1 cellular context compared by ENCODE assay signal in the genomic region with DNA sequence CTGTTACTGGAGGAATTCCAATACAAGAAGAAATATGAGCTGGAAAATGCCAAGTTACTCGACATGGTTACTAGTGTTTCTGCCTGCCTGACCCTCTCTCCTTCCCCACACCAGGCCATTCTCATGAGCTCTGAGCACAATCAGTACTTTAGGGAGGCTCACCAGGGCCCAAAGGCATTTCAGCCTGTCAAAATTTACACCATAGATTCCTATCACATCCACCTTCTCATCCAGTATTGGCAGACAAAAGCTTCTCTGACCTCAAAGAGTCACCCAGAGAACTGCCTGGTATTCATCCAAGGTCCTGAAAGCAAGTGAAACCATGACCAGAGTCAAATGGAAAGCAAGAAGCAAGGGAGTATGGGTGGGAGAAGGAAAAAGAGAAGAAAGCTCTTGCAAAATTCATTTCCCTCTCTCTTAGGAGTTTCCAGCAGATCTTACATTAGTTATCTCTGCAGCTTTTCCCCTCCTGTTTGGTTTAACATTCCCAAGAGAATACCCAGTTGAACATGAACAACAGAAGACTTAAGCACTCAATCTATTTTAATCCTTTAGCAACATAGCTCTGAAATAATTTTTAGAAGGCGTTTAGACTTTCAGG.
TF ChIP-seq lines count a peak whose summit lies in the region.

No MANE protein-coding gene starts in this region.

TF ChIP-seq in HEK293, 187 proteins besides CTCF, POLR2A, EP300 and RAD21 (continued from another document):
- TF ChIP-seq, protein P1, sequence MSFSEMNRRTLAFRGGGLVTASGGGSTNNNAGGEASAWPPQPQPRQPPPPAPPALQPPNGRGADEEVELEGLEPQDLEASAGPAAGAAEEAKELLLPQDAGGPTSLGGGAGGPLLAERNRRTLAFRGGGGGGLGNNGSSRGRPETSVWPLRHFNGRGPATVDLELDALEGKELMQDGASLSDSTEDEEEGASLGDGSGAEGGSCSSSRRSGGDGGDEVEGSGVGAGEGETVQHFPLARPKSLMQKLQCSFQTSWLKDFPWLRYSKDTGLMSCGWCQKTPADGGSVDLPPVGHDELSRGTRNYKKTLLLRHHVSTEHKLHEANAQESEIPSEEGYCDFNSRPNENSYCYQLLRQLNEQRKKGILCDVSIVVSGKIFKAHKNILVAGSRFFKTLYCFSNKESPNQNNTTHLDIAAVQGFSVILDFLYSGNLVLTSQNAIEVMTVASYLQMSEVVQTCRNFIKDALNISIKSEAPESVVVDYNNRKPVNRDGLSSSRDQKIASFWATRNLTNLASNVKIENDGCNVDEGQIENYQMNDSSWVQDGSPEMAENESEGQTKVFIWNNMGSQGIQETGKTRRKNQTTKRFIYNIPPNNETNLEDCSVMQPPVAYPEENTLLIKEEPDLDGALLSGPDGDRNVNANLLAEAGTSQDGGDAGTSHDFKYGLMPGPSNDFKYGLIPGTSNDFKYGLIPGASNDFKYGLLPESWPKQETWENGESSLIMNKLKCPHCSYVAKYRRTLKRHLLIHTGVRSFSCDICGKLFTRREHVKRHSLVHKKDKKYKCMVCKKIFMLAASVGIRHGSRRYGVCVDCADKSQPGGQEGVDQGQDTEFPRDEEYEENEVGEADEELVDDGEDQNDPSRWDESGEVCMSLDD (tag by site-specific recombination; IDR thresholded peaks at IDR 0.05), result no peak
- TF ChIP-seq, protein P2, sequence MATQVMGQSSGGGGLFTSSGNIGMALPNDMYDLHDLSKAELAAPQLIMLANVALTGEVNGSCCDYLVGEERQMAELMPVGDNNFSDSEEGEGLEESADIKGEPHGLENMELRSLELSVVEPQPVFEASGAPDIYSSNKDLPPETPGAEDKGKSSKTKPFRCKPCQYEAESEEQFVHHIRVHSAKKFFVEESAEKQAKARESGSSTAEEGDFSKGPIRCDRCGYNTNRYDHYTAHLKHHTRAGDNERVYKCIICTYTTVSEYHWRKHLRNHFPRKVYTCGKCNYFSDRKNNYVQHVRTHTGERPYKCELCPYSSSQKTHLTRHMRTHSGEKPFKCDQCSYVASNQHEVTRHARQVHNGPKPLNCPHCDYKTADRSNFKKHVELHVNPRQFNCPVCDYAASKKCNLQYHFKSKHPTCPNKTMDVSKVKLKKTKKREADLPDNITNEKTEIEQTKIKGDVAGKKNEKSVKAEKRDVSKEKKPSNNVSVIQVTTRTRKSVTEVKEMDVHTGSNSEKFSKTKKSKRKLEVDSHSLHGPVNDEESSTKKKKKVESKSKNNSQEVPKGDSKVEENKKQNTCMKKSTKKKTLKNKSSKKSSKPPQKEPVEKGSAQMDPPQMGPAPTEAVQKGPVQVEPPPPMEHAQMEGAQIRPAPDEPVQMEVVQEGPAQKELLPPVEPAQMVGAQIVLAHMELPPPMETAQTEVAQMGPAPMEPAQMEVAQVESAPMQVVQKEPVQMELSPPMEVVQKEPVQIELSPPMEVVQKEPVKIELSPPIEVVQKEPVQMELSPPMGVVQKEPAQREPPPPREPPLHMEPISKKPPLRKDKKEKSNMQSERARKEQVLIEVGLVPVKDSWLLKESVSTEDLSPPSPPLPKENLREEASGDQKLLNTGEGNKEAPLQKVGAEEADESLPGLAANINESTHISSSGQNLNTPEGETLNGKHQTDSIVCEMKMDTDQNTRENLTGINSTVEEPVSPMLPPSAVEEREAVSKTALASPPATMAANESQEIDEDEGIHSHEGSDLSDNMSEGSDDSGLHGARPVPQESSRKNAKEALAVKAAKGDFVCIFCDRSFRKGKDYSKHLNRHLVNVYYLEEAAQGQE (tag by site-specific recombination; IDR thresholded peaks at IDR 0.05), result peak; percentile 73
- TF ChIP-seq SCRT1 (tag by site-specific recombination; IDR thresholded peaks at IDR 0.05; ENCODE audit: borderline replicate concordance) (no peak), SP3 (tag by site-specific recombination; IDR thresholded peaks at IDR 0.05) (no peak), ZNF335 (tag by site-specific recombination; conservative IDR thresholded peaks at IDR 0.05) (peak; percentile 46), WT1 (tag by site-specific recombination; IDR thresholded peaks at IDR 0.05) (peak; percentile 83), ZNF621 (tag by site-specific recombination; IDR thresholded peaks at IDR 0.05) (no peak), ZBTB17 (tag by site-specific recombination; IDR thresholded peaks at IDR 0.05) (no peak)
